ENCODE assay signal across 8 cellular contexts in the genomic region with DNA sequence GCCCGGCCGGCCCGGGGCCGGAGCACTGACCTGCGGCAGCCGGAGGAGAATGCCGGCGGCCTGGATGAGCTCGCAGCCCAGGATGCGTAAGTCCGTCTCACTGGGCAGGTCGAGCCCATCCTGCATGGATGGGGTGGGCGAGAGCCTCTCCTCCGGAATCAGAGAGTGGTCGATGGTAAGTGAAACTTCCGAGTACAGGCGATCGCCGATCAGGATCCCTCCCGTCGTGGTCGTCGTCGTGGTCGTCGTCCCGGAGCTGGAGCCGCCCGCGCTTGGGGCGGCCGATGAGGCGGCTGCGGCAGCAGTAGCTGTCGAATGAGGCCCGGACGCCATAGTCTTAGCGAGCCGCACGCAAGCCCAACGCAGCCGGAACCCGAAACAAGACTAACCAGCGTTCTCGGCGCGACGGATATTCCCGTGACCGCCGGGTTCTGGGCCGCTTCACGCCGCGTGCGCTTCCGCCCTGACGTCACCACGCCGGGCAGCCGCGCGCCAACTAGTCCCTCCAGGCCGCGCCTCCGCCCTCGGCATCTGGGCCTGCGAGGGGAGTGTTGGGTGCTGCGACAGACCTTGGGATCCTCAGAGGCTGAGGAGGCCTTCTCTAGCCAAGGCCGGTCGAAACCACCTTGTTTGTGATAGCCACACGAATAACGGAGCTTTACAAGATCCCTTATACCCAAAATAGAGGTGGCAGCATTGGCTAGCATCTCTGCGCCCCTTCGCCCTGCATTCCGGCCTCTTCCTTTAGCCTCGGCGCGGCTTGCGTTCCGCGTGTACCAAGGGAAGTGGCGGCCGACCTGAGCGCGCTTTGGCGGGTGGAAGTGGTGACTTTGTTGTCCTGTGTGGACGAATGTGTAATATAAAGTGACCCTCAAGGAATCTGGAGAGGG. TPM values are rescaled to one million over a fixed set of nuclear protein-coding genes. Genes with fewer than 3 reads are reported as not detected.
DNase-seq lines count a peak whose midpoint lies in the region; ATAC-seq and TF ChIP-seq lines count a peak whose summit lies in the region.

A gene (minus strand): TSS at position 386 of the 890 bp plus-strand sequence. CDS start 53 bp downstream, at position 333.

- TF ChIP-seq CTCF in AG10803 (conservative IDR thresholded peaks at IDR 0.05; ENCODE audit: low read length): no peak

- no peaks in the 10 kb centered on the region for H3K9me3 Mint-ChIP-seq in immature natural killer cell

- peak; percentile 99 for DNase-seq in AG10803 (ENCODE audit: low read depth)
- peak; percentile 70 for DNase-seq in NCI-H345 treated with DMSO at 0.1 percent for 48 hours (lab: John Stamatoyannopoulos, UW; ENCODE audit: unreplicated experiment)
- DNase-seq in activated CD4-positive, CD25-positive, alpha-beta regulatory T cell (lab: John Stamatoyannopoulos, UW): peak; percentile 89 to 95 (median 92)
- DNase-seq in caudate nucleus (lab: John Stamatoyannopoulos, UW): peak; percentile 21 to 96 (median 92)
- DNase-seq in immature natural killer cell: peak; percentile 96 to 97 (median 97)
- peak; percentile 89 for DNase-seq in smooth muscle cell of the brain vasculature (ENCODE audit: low read depth, low spot score)

- ATAC-seq in GM19035 (IDR thresholded peaks at IDR 0.05; ENCODE audit: unreplicated experiment) (peak; percentile 81), HG03342 (IDR thresholded peaks at IDR 0.05; ENCODE audit: unreplicated experiment) (peak; percentile 81)

- peak within 1 kb of the TSS; percentile 98 to 99 (median 99) for H3K27ac Mint-ChIP-seq in immature natural killer cell

- H3K27ac ChIP-seq in caudate nucleus (ENCODE audit: low read depth, low read length): peak within 1 kb of the TSS; percentile 99

- peaks cover 20 to 27% (median 21%) of the 10 kb centered on the region in 3 donors for H3K27me3 Mint-ChIP-seq in immature natural killer cell (ENCODE audit: low read depth in 3 of 3)

- peak within 1 kb of the TSS; percentile 91 for H3K4me3 ChIP-seq in AG10803 (ENCODE audit: low read length)

- H3K36me3 Mint-ChIP-seq in immature natural killer cell: peaks cover 7 to 34% (median 27%) of the 10 kb centered on the region in 3 donors

- peak within 1 kb of the TSS; percentile 97 to 99 (median 99) for H3K4me3 Mint-ChIP-seq in immature natural killer cell

- H3K4me1 Mint-ChIP-seq in immature natural killer cell: peaks cover 58 to 61% of the 10 kb centered on the region in 2 donors

RNA-seq across cellular contexts. Expression of the gene that starts here (rescaled TPM):
- polyA plus RNA-seq in immature natural killer cell: 10 to 100 TPM; 35.3 to 87.6 (median 44.2) TPM

Comparison
In these comparisons a context has a peak if more than half of its experiments do, and no peak if none do; other contexts are left out.
1. Peak in every context shown above with its lines: DNase-seq, ATAC-seq, H3K4me3 ChIP-seq and H3K27ac ChIP-seq.